ENCODE assay signal across 15 cellular contexts in the genomic region with DNA sequence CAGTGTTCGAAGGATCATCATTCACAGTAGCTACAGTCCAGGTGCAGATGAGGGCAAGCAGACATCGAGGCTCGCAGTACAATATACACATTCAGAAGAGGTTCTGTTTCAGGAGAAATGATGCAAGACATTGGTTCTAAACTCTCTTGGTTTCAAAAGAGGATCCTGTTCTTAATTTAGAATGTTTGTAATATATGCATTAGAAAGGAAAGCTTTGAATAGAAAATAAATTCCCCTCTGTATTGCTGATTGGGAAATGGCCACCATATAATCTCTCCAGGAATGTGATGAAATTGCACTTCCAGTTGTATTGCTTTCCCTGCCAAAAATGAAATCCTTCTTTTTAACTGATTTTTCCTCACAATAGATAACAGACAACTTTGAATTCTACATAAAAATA.
"Had no signal": no experiment of that assay in that cellular context is flagged by ENCODE, and none has a peak within 500 bp of the region (broad histone marks: within the 10 kb centered on the region; RNA-seq: fewer than 3 reads in every experiment).

No MANE protein-coding gene starts in this region.

- H3K4me3 ChIP-seq: body of pancreas, dorsolateral prefrontal cortex, right atrium auricular region had no signal

- H3K9me3 ChIP-seq: body of pancreas, right atrium auricular region had no signal

- H3K4me1 ChIP-seq: right atrium auricular region had no signal

- H3K27me3 ChIP-seq: body of pancreas, right atrium auricular region had no signal

- ATAC-seq: activated T-helper 17 cell treated with anti-CD3 and anti-CD28 coated beads, Interleukin-2, amount 50 U/mL, for 72 hours; body of pancreas had no signal

- H3K27ac ChIP-seq: body of pancreas, dorsolateral prefrontal cortex, right atrium auricular region had no signal

- H3K36me3 Mint-ChIP-seq: activated CD4-positive, alpha-beta memory T cell treated with anti-CD3 and anti-CD28 coated beads for 36 hours; activated naive CD8-positive, alpha-beta T cell treated with anti-CD3 and anti-CD28 coated beads, Interleukin-2, amount 10 ng/mL, durations not matched to agents 7 days and 5 days; memory B cell had no signal

- H3K27ac Mint-ChIP-seq: activated CD4-positive, alpha-beta memory T cell treated with anti-CD3 and anti-CD28 coated beads for 36 hours; activated naive CD8-positive, alpha-beta T cell treated with anti-CD3 and anti-CD28 coated beads, Interleukin-2, amount 10 ng/mL, durations not matched to agents 7 days and 5 days; activated T-helper 17 cell treated with anti-CD3 and anti-CD28 coated beads, Interleukin-2, amount 50 U/mL, for 72 hours; memory B cell had no signal

- H3K36me3 ChIP-seq: right atrium auricular region had no signal

- DNase-seq: activated CD4-positive, alpha-beta memory T cell treated with anti-CD3 and anti-CD28 coated beads for 36 hours; activated CD4-positive, alpha-beta T cell treated with anti-CD3 and anti-CD28 coated beads for 4 hours; activated naive CD4-positive, alpha-beta T cell; activated naive CD8-positive, alpha-beta T cell treated with anti-CD3 and anti-CD28 coated beads, Interleukin-2, amount 10 ng/mL, durations not matched to agents 7 days and 5 days; body of pancreas; caudate nucleus; dorsolateral prefrontal cortex; stimulated activated CD4-positive, alpha-beta T cell treated with anti-CD3 and anti-CD28 coated beads, Interleukin-12 subunit alpha, Interleukin-12 subunit beta, amount 100 ng/mL, for 4 hours; stimulated activated CD4-positive, alpha-beta T cell treated with anti-CD3 and anti-CD28 coated beads, Interleukin-1b, Interleukin-23, amount 100 ng/mL, for 48 hours; stimulated activated CD8-positive, alpha-beta memory T cell treated with anti-CD3 and anti-CD28 coated beads, Interleukin-4, amount 100 ng/mL, for 48 hours; stimulated activated naive CD4-positive, alpha-beta T cell had no signal

- H3K4me3 Mint-ChIP-seq: activated CD4-positive, alpha-beta memory T cell treated with anti-CD3 and anti-CD28 coated beads for 36 hours; activated naive CD8-positive, alpha-beta T cell treated with anti-CD3 and anti-CD28 coated beads, Interleukin-2, amount 10 ng/mL, durations not matched to agents 7 days and 5 days; activated T-helper 17 cell treated with anti-CD3 and anti-CD28 coated beads, Interleukin-2, amount 50 U/mL, for 72 hours; memory B cell; neural crest cell had no signal

- H3K9me3 Mint-ChIP-seq: activated CD4-positive, alpha-beta memory T cell treated with anti-CD3 and anti-CD28 coated beads for 36 hours; activated naive CD8-positive, alpha-beta T cell treated with anti-CD3 and anti-CD28 coated beads, Interleukin-2, amount 10 ng/mL, durations not matched to agents 7 days and 5 days; activated T-helper 17 cell treated with anti-CD3 and anti-CD28 coated beads, Interleukin-2, amount 50 U/mL, for 72 hours; memory B cell; neural crest cell had no signal
